Comparison of ENCODE assay signal across 22 cellular contexts in genomic region chr7:95047291-95047690, GRCh38.
"Had no signal": no experiment of that assay in that cellular context is flagged by ENCODE, and none has a peak within 500 bp of the region (broad histone marks: within the 10 kb centered on the region; RNA-seq: fewer than 3 reads in every experiment).

No MANE protein-coding gene starts in this region.

- H3K9me3 ChIP-seq: body of pancreas, colonic mucosa, gastrocnemius medialis, heart left ventricle, left lung, ovary, right lobe of liver, transverse colon, uterus had no signal

- ATAC-seq: activated CD8-positive, alpha-beta T cell treated with anti-CD3 and anti-CD28 coated beads for 36 hours; activated T-helper 17 cell treated with anti-CD3 and anti-CD28 coated beads, Interleukin-2, amount 50 U/mL, for 72 hours; body of pancreas; right lobe of liver; stimulated activated effector memory CD8-positive, alpha-beta T cell treated with anti-CD3 and anti-CD28 coated beads, Interleukin-12 subunit alpha, Interleukin-12 subunit beta, amount 100 ng/mL, for 72 hours had no signal

- H3K27me3 ChIP-seq: body of pancreas, colonic mucosa, gastrocnemius medialis, heart left ventricle, left lung, ovary, right lobe of liver, transverse colon, uterus had no signal

- H3K27ac ChIP-seq: colonic mucosa, gastrocnemius medialis, heart left ventricle, left lung, ovary, right lobe of liver, transverse colon had no signal

- H3K4me3 ChIP-seq: body of pancreas, colonic mucosa, gastrocnemius medialis, heart left ventricle, left lung, ovary, right lobe of liver, transverse colon, uterus had no signal

- H3K36me3 ChIP-seq: colonic mucosa, gastrocnemius medialis, heart left ventricle, left lung, ovary, right lobe of liver, transverse colon, uterus had no signal

- DNase-seq: activated CD4-positive, alpha-beta T cell treated with anti-CD3 and anti-CD28 coated beads, Interleukin-2, amount 10 ng/mL, durations not matched to agents 24 days and 14 days; activated CD4-positive, CD25-positive, alpha-beta regulatory T cell; activated CD8-positive, alpha-beta T cell treated with anti-CD3 and anti-CD28 coated beads for 36 hours; activated naive CD4-positive, alpha-beta T cell; activated naive CD8-positive, alpha-beta T cell treated with anti-CD3 and anti-CD28 coated beads for 36 hours; activated T-cell treated with anti-CD3 and anti-CD28 coated beads, Interleukin-2, amount 50 U/mL, for 1 hour; body of pancreas; central memory CD4-positive, alpha-beta T cell; colonic mucosa; gastrocnemius medialis; heart left ventricle; kidney; left lung; ovary; right lobe of liver; small intestine; stimulated activated CD4-positive, alpha-beta T cell treated with anti-CD3 and anti-CD28 coated beads, Interleukin-4, amount 100 ng/mL, for 24 hours; T1000; transverse colon; uterus had no signal
